Comparison of ENCODE assay signal across 25 cellular contexts in genomic region chr5:80154749-80155148, GRCh38.
DNase-seq lines count a peak whose midpoint lies in the region; ATAC-seq, FAIRE-seq and TF ChIP-seq lines count a peak whose summit lies in the region.
"Had no signal": no experiment of that assay in that cellular context is flagged by ENCODE, and none has a peak within 500 bp of the region (broad histone marks: within the 10 kb centered on the region; RNA-seq: fewer than 3 reads in every experiment).

No MANE protein-coding gene starts in this region.

- H3K27me3 Mint-ChIP-seq in CD4-positive, alpha-beta T cell: no peaks in the 10 kb centered on the region
- H3K27me3 Mint-ChIP-seq in activated T-helper 1 cell treated with anti-CD3 and anti-CD28 coated beads, Interleukin-12 subunit alpha, Interleukin-12 subunit beta, Interleukin-2, Interleukin-4 antibody, amounts not matched to agents 30 ng/mL and 10 ng/mL and 1 ng/mL, durations not matched to agents 14 hours and 24 hours and 36 hours (ENCODE audit: insufficient read depth): no peaks in the 10 kb centered on the region
- peaks cover 0 to 2% (median 0%) of the 10 kb centered on the region in 3 donors for H3K27me3 Mint-ChIP-seq in immature natural killer cell (ENCODE audit: low read depth in 3 of 3)

- no peaks in the 10 kb centered on the region for H3K9me3 ChIP-seq in A549
- H3K9me3 ChIP-seq in CD4-positive, alpha-beta T cell (ENCODE audit: control insufficient read depth, low read length): no peaks in the 10 kb centered on the region
- H3K9me3 ChIP-seq: adrenal gland, prostate gland, tibial nerve had no signal

- TF ChIP-seq CTCF in A549 (IDR thresholded peaks at IDR 0.05): no peak
- TF ChIP-seq CTCF in CD4-positive, alpha-beta T cell (IDR thresholded peaks at IDR 0.05): no peak

- POLR2A ChIA-PET in A549 (lab: Yijun Ruan, JAX): no interaction called here
- POLR2A ChIA-PET in CD4-positive, alpha-beta T cell (lab: Charles Lee): interaction anchor here (8.7 kb wide), 1 partner anchor 19 kb away, joined by 96 read pairs; no protein-coding TSS in a partner anchor

- TF ChIP-seq POLR2A in A549 (IDR thresholded peaks at IDR 0.05; ENCODE audit: low read length): no peak

- H3K4me1 ChIP-seq in A549: no peaks in the 10 kb centered on the region
- H3K4me1 ChIP-seq: adrenal gland had no signal

- H3K4me2 ChIP-seq in A549: no peak overlapping the region
- H3K4me2 ChIP-seq: KMS-11 had no signal

- TF ChIP-seq RAD21 in A549 (conservative IDR thresholded peaks at IDR 0.05 in 1 of 2, IDR thresholded peaks at IDR 0.05 in 1 of 2): no peak

- H3K27ac Mint-ChIP-seq in CD4-positive, alpha-beta T cell: peak overlapping the region; percentile 98
- peak overlapping the region; percentile 69 for H3K27ac Mint-ChIP-seq in activated T-helper 1 cell treated with anti-CD3 and anti-CD28 coated beads, Interleukin-12 subunit alpha, Interleukin-12 subunit beta, Interleukin-2, Interleukin-4 antibody, amounts not matched to agents 30 ng/mL and 10 ng/mL and 1 ng/mL, durations not matched to agents 14 hours and 24 hours and 36 hours
- H3K27ac Mint-ChIP-seq in immature natural killer cell: peak overlapping the region in 1 of 6 donors; percentile 41

- H3K4me1 Mint-ChIP-seq in CD4-positive, alpha-beta T cell (ENCODE audit: low read depth): peaks cover 85% of the 10 kb centered on the region
- peaks cover 33% of the 10 kb centered on the region for H3K4me1 Mint-ChIP-seq in activated T-helper 1 cell treated with anti-CD3 and anti-CD28 coated beads, Interleukin-12 subunit alpha, Interleukin-12 subunit beta, Interleukin-2, Interleukin-4 antibody, amounts not matched to agents 30 ng/mL and 10 ng/mL and 1 ng/mL, durations not matched to agents 14 hours and 24 hours and 36 hours (ENCODE audit: low read depth)
- no peaks in the 10 kb centered on the region for H3K4me1 Mint-ChIP-seq in immature natural killer cell

- no peak for TF ChIP-seq EP300 in A549 (IDR thresholded peaks at IDR 0.05)

- no peak overlapping the region for H3K27ac ChIP-seq in A549
- no peak overlapping the region for H3K27ac ChIP-seq in CD4-positive, alpha-beta T cell (ENCODE audit: low read depth, low read length)
- H3K27ac ChIP-seq: brain microvascular endothelial cell, KMS-11, skin epidermis, VCaP had no signal

- H3K4me3 Mint-ChIP-seq in CD4-positive, alpha-beta T cell: no peak overlapping the region
- H3K4me3 Mint-ChIP-seq in activated T-helper 1 cell treated with anti-CD3 and anti-CD28 coated beads, Interleukin-12 subunit alpha, Interleukin-12 subunit beta, Interleukin-2, Interleukin-4 antibody, amounts not matched to agents 30 ng/mL and 10 ng/mL and 1 ng/mL, durations not matched to agents 14 hours and 24 hours and 36 hours: no peak overlapping the region
- no peak overlapping the region for H3K4me3 Mint-ChIP-seq in immature natural killer cell
- H3K4me3 Mint-ChIP-seq: T-helper 2 cell treated with Interferon-gamma antibody and Interleukin-4, amounts not matched to agents 5 μg/mL and 100 μg/mL, for 36 hours had no signal

- CTCF ChIA-PET in A549 (lab: Yijun Ruan, JAX): no interaction called here
- CTCF ChIA-PET in CD4-positive, alpha-beta T cell (lab: Charles Lee): interaction anchor here (1.4 kb wide), 1 partner anchor 35 kb away, joined by 3 read pairs; no protein-coding TSS in a partner anchor

- ATAC-seq in A549 (no peak), left ventricle myocardium superior (peak; percentile 74), GM21367 (IDR thresholded peaks at IDR 0.05; ENCODE audit: unreplicated experiment) (no peak), GM21529 (IDR thresholded peaks at IDR 0.05; ENCODE audit: unreplicated experiment) (no peak)
- ATAC-seq in CD4-positive, alpha-beta T cell (ENCODE audit: poor library complexity): no peak

- H3K36me3 Mint-ChIP-seq in CD4-positive, alpha-beta T cell (ENCODE audit: low read depth): peaks cover 96% of the 10 kb centered on the region
- H3K36me3 Mint-ChIP-seq in activated T-helper 1 cell treated with anti-CD3 and anti-CD28 coated beads, Interleukin-12 subunit alpha, Interleukin-12 subunit beta, Interleukin-2, Interleukin-4 antibody, amounts not matched to agents 30 ng/mL and 10 ng/mL and 1 ng/mL, durations not matched to agents 14 hours and 24 hours and 36 hours (ENCODE audit: low read depth): peaks cover 47% of the 10 kb centered on the region
- peaks cover 0 to 35% (median 12%) of the 10 kb centered on the region in 3 donors for H3K36me3 Mint-ChIP-seq in immature natural killer cell

- H3K27me3 ChIP-seq in CD4-positive, alpha-beta T cell (ENCODE audit: control insufficient read depth, insufficient read depth, low read length): no peaks in the 10 kb centered on the region
- H3K27me3 ChIP-seq: adrenal gland, brain microvascular endothelial cell, tibial nerve had no signal

- H3K4me3 ChIP-seq in A549: no peak overlapping the region
- H3K4me3 ChIP-seq: adrenal gland, prostate gland, skin epidermis, tibial nerve had no signal

- no peak for DNase-seq in A549 (ENCODE audit: low read depth in 1 of 2, low spot score in 1 of 2)
- no peak for DNase-seq in CD4-positive, alpha-beta T cell
- DNase-seq in activated T-helper 1 cell treated with anti-CD3 and anti-CD28 coated beads, Interleukin-12 subunit alpha, Interleukin-12 subunit beta, Interleukin-2, Interleukin-4 antibody, amounts not matched to agents 30 ng/mL and 10 ng/mL and 1 ng/mL, durations not matched to agents 14 hours and 24 hours and 36 hours (ENCODE audit: low spot score): no peak
- DNase-seq in left ventricle myocardium superior: no peak
- DNase-seq in immature natural killer cell: no peak
- DNase-seq in EL: no peak
- DNase-seq: activated CD4-positive, alpha-beta T cell treated with anti-CD3 and anti-CD28 coated beads, Interleukin-2, amount 50 U/mL, for 48 hours; brain microvascular endothelial cell; cortex of kidney; DND-41; NCI-H146; NCI-H524; stimulated activated CD4-positive, alpha-beta T cell treated with anti-CD3 and anti-CD28 coated beads, Interleukin-2, amount 100 ng/mL, for 24 hours; stimulated activated naive CD4-positive, alpha-beta T cell had no signal

- no peaks in the 10 kb centered on the region for H3K9me3 Mint-ChIP-seq in CD4-positive, alpha-beta T cell
- no peaks in the 10 kb centered on the region for H3K9me3 Mint-ChIP-seq in activated T-helper 1 cell treated with anti-CD3 and anti-CD28 coated beads, Interleukin-12 subunit alpha, Interleukin-12 subunit beta, Interleukin-2, Interleukin-4 antibody, amounts not matched to agents 30 ng/mL and 10 ng/mL and 1 ng/mL, durations not matched to agents 14 hours and 24 hours and 36 hours
- no peaks in the 10 kb centered on the region for H3K9me3 Mint-ChIP-seq in immature natural killer cell
- H3K9me3 Mint-ChIP-seq: T-helper 2 cell treated with Interferon-gamma antibody and Interleukin-4, amounts not matched to agents 5 μg/mL and 100 μg/mL, for 36 hours had no signal

- FAIRE-seq in A549 (lab: Jason Lieb, UNC): no peak
- FAIRE-seq: GM12892, RCC 7860 had no signal

- intact Hi-C loops in CD4-positive, alpha-beta T cell (cut with DNase I, micrococcal nuclease): loop anchor here in 1 of 2 experiments (5.0 kb wide), 1 partner anchor 53 kb away; no protein-coding TSS in a partner anchor
- intact Hi-C loops in activated T-helper 1 cell treated with anti-CD3 and anti-CD28 coated beads, Interleukin-12 subunit alpha, Interleukin-12 subunit beta, Interleukin-2, Interleukin-4 antibody, amounts not matched to agents 30 ng/mL and 10 ng/mL and 1 ng/mL, durations not matched to agents 14 hours and 24 hours and 36 hours (cut with micrococcal nuclease): no loop called here
- intact Hi-C loops in left ventricle myocardium superior (cut with micrococcal nuclease): no loop called here

- WGBS in A549 (ENCODE audit: missing lambda C conversion rate): 88% methylated on average over 4 of the region's 4 CpGs

TF ChIP-seq in A549, 52 proteins besides CTCF, POLR2A, EP300 and RAD21:
- TF ChIP-seq NFE2L2 (conservative IDR thresholded peaks at IDR 0.05; ENCODE audit: low read length): peak; percentile 48; the same call in 1 of the 2 replicates
- no peak for TF ChIP-seq SMC3 (IDR thresholded peaks at IDR 0.05)
